Comparison of ENCODE assay signal across 20 cellular contexts in genomic region chrX:137548261-137548660, GRCh38. TPM values are rescaled to one million over a fixed set of nuclear protein-coding genes. Genes with fewer than 3 reads are reported as not detected.
"Had no signal": no experiment of that assay in that cellular context is flagged by ENCODE, and none has a peak within 500 bp of the region (broad histone marks: within the 10 kb centered on the region; RNA-seq: fewer than 3 reads in every experiment).

No MANE protein-coding gene starts in this region.

- H3K9me3 Mint-ChIP-seq: activated T-cell treated with anti-CD3 and anti-CD28 coated beads, Interleukin-2, amount 50 U/mL, for 4 hours; natural killer cell had no signal

- ATAC-seq: activated T-cell treated with anti-CD3 and anti-CD28 coated beads, Interleukin-2, amount 50 U/mL, for 4 hours; body of pancreas; foreskin keratinocyte; natural killer cell had no signal

- H3K36me3 ChIP-seq: adrenal gland, sigmoid colon, tibial nerve had no signal

- H3K4me3 ChIP-seq: adrenal gland, body of pancreas, sigmoid colon, tibial nerve had no signal

- H3K27ac Mint-ChIP-seq: natural killer cell had no signal

- H3K4me3 Mint-ChIP-seq: activated T-cell treated with anti-CD3 and anti-CD28 coated beads, Interleukin-2, amount 50 U/mL, for 4 hours; natural killer cell had no signal

- H3K27ac ChIP-seq: adrenal gland, body of pancreas, foreskin keratinocyte, sigmoid colon, tibial nerve had no signal

- H3K27me3 ChIP-seq: body of pancreas had no signal

- H3K4me1 Mint-ChIP-seq: natural killer cell had no signal

- H3K4me1 ChIP-seq: adrenal gland, foreskin keratinocyte had no signal

- H3K9me3 ChIP-seq: adrenal gland, body of pancreas, sigmoid colon, tibial nerve had no signal

- DNase-seq: activated CD4-positive, alpha-beta T cell treated with anti-CD3 and anti-CD28 coated beads, Interleukin-2, amount 50 U/mL, for 1 hour; activated CD8-positive, alpha-beta memory T cell treated with anti-CD3 and anti-CD28 coated beads, Interleukin-2, amount 50 U/mL, for 4 hours; activated naive CD4-positive, alpha-beta T cell treated with anti-CD3 and anti-CD28 coated beads, Interleukin-2, amount 50 U/mL, for 16 hours; activated T-cell treated with anti-CD3 and anti-CD28 coated beads, Interleukin-2, amount 50 U/mL, for 4 hours; adrenal gland; body of pancreas; caudate nucleus; foreskin keratinocyte; hypothalamus; natural killer cell; nucleus accumbens; sigmoid colon; stimulated activated naive CD4-positive, alpha-beta T cell; T-helper 1 cell; T-helper 9 cell had no signal

RNA-seq across cellular contexts. Expression of gene ZIC3, which starts 17.7 kb away (rescaled TPM):
- total RNA-seq: activated T-cell treated with anti-CD3 and anti-CD28 coated beads, Interleukin-2, amount 50 U/mL, for 4 hours; body of pancreas; dermis microvascular lymphatic vessel endothelial cell; epithelial cell of proximal tubule; fibroblast of lung; foreskin keratinocyte; lower leg skin; natural killer cell; sigmoid colon; tibial nerve had no signal
- polyA plus RNA-seq: adrenal gland, fibroblast of lung, foreskin keratinocyte, sigmoid colon had no signal
